In the genomic region with DNA sequence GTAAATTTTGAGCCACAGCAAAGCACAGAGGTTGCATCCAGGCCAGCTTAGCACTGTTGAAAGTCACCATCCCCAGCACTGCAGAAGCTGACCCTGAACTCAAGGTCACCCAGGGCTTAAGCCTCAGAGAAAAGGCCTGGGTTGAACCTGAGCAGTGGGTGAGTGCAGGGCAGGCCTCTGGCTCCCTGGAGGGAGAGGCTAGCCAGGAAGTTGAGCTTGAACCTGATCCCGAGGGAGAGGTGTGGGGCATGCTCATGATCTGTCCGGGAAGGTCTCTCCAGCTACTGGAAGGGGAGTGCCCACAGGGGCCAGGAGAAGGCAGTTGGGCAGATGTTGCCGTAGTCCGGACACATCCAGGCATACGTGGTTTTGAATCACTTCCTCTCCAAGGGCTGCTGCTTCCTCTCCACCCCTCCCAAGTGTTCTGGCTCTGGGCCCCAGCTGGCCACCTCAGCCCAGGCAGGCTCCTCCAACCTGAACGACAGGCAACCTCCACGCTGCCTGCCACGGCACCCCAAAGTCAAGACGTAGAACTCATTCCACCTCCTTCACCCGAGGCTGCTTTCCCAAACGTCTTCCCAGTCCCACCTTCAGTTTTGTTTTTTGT, we compare ENCODE assay signal across 9 cellular contexts. TPM values are rescaled to one million over a fixed set of nuclear protein-coding genes. Genes with fewer than 3 reads are reported as not detected.
DNase-seq lines count a peak whose midpoint lies in the region; ATAC-seq and TF ChIP-seq lines count a peak whose summit lies in the region.
"Had no signal": no experiment of that assay in that cellular context is flagged by ENCODE, and none has a peak within 500 bp of the region (broad histone marks: within the 10 kb centered on the region; RNA-seq: fewer than 3 reads in every experiment).

No MANE protein-coding gene starts in this region.

- 29% methylated on average over 9 of the region's 11 CpGs for WGBS in right lobe of liver (ENCODE audit: insufficient coverage, low coverage, low lambda C conversion rate, missing lambda C conversion rate)

- peaks cover 11% of the 10 kb centered on the region for H3K79me2 ChIP-seq in Karpas-422 (ENCODE audit: low read length)

- H3K9me3 ChIP-seq in Karpas-422 (ENCODE audit: low read length) (no peaks in the 10 kb centered on the region), right lobe of liver (no peaks in the 10 kb centered on the region)

- TF ChIP-seq POLR2A in right lobe of liver (IDR thresholded peaks at IDR 0.05): no peak

- peaks cover 12% of the 10 kb centered on the region; the same call in 1 of the 2 replicates for H4K20me1 ChIP-seq in Karpas-422 (ENCODE audit: insufficient read depth, low read depth, low read length)

- in situ Hi-C loops in astrocyte of the spinal cord (cut with HindIII; ENCODE audit: low sequenced_read_pairs): no loop called here

- H3K36me3 ChIP-seq in BJ (ENCODE audit: control insufficient read depth, insufficient read depth, low read length) (peaks cover 33% of the 10 kb centered on the region), Karpas-422 (ENCODE audit: insufficient read depth, low read length) (peaks cover 13% of the 10 kb centered on the region), right lobe of liver (peaks cover 0 to 14% (median 11%) of the 10 kb centered on the region in 4 donors)

- CTCF ChIA-PET in BJ (lab: Yijun Ruan, JAX): interaction anchor here (0.8 to 5.1 kb wide), 5 partner anchors 10 to 159 kb away, joined by 3 to 20 read pairs (median 4); a partner anchor contains a TSS

- no peaks in the 10 kb centered on the region for H3K27me3 ChIP-seq in BJ (ENCODE audit: control insufficient read depth, insufficient read depth, low read length)
- H3K27me3 ChIP-seq in Karpas-422 (ENCODE audit: low read length): no peaks in the 10 kb centered on the region
- H3K27me3 ChIP-seq in right lobe of liver: no peaks in the 10 kb centered on the region
- H3K27me3 ChIP-seq: cardiac muscle cell had no signal

- POLR2A ChIA-PET in BJ (lab: Charles Lee): no interaction called here

- H3K9ac ChIP-seq in Karpas-422 (ENCODE audit: low read length): no peak overlapping the region

- DNase-seq in BJ (ENCODE audit: low read depth) (peak; percentile 31), Karpas-422 (peak; percentile 40), astrocyte of the spinal cord (ENCODE audit: low read depth, low spot score) (peak; percentile 65), right lobe of liver (peak; percentile 81 to 86 (median 84)), retina (no peak)

- H2AFZ ChIP-seq in Karpas-422 (ENCODE audit: low read length): no peak overlapping the region

- intact Hi-C loops in right lobe of liver (cut with DNase I): no loop called here

- TF ChIP-seq CTCF in BJ (IDR thresholded peaks at IDR 0.05; ENCODE audit: insufficient read depth, low read depth, low read length) (no peak), astrocyte of the spinal cord (IDR thresholded peaks at IDR 0.05; ENCODE audit: low read depth, low read length) (no peak), right lobe of liver (IDR thresholded peaks at IDR 0.05) (no peak)

- ATAC-seq in right lobe of liver: peak; percentile 78 to 87 (median 82)
- ATAC-seq in GM21526 (IDR thresholded peaks at IDR 0.05; ENCODE audit: low FRiP score, unreplicated experiment): no peak
- ATAC-seq in GM21737 (IDR thresholded peaks at IDR 0.05; ENCODE audit: unreplicated experiment): no peak
- ATAC-seq in GM18520 (IDR thresholded peaks at IDR 0.05; ENCODE audit: unreplicated experiment): no peak

- no peak overlapping the region for H3K27ac ChIP-seq in Karpas-422 (ENCODE audit: low read length)
- peak overlapping the region; percentile 26 to 80 (median 75) for H3K27ac ChIP-seq in right lobe of liver
- H3K27ac ChIP-seq: cardiac muscle cell had no signal

- H3K4me1 ChIP-seq in Karpas-422 (ENCODE audit: low read length) (no peaks in the 10 kb centered on the region), right lobe of liver (peaks cover 0 to 29% (median 9%) of the 10 kb centered on the region in 4 donors)

- no peak overlapping the region for H3K4me3 ChIP-seq in BJ (ENCODE audit: low read depth, low read length)
- no peak overlapping the region for H3K4me3 ChIP-seq in Karpas-422 (ENCODE audit: low read length)
- no peak overlapping the region for H3K4me3 ChIP-seq in astrocyte of the spinal cord (ENCODE audit: low read depth, low read length)
- no peak overlapping the region for H3K4me3 ChIP-seq in right lobe of liver
- H3K4me3 ChIP-seq: cardiac muscle cell had no signal

- H3K9me2 ChIP-seq in Karpas-422 (replicated peaks; ENCODE audit: insufficient read depth, low read length): no peaks in the 10 kb centered on the region

- H3K4me2 ChIP-seq in Karpas-422 (ENCODE audit: low read depth, low read length, poor library complexity, severe bottlenecking): no peak overlapping the region

RNA-seq across cellular contexts. Expression of a gene that starts 18.4 kb away (rescaled TPM):
- 88.0 and 119 TPM in 2 replicates for polyA plus RNA-seq in BJ (2011; rRNA removed)
- polyA minus RNA-seq in BJ (2011; rRNA and poly(A)+ RNA removed): 60.0 and 111 TPM in 2 replicates
- total RNA-seq in Karpas-422 (2014; rRNA removed; shearing (Covaris generic); ENCODE audit: low replicate concordance): 48.3 and 64.4 TPM in 2 replicates
- 100 to 1,000 TPM in 1 of 6 experiments, 10 to 100 TPM in 5; 61.5 to 132 (median 73.1) TPM for total RNA-seq in right lobe of liver

RNA-seq across cellular contexts. Expression of a gene that starts 31.8 kb away (rescaled TPM):
- not detected in 2 replicates for polyA plus RNA-seq in BJ (2011; rRNA removed)
- not detected in 2 replicates for polyA minus RNA-seq in BJ (2011; rRNA and poly(A)+ RNA removed)
- 0.45 TPM in 1 of 2 replicates, not detected in the other for total RNA-seq in Karpas-422 (2014; rRNA removed; shearing (Covaris generic); ENCODE audit: low replicate concordance)
- total RNA-seq in right lobe of liver: not detected
- total RNA-seq: cardiac muscle cell had no signal

RNA-seq across cellular contexts. Expression of a gene that starts 52.7 kb away (rescaled TPM):
- 30.4 and 32.2 TPM in 2 replicates for polyA plus RNA-seq in BJ (2011; rRNA removed)
- polyA minus RNA-seq in BJ (2011; rRNA and poly(A)+ RNA removed): 11.8 and 13.4 TPM in 2 replicates
- total RNA-seq in Karpas-422 (2014; rRNA removed; shearing (Covaris generic); ENCODE audit: low replicate concordance): 26.5 and 27.1 TPM in 2 replicates
- total RNA-seq in right lobe of liver: 10 to 100 TPM; 18.6 to 47.8 (median 39.0) TPM

RNA-seq across cellular contexts. Expression of a gene that starts 52.9 kb away (rescaled TPM):
- polyA plus RNA-seq in BJ (2011; rRNA removed): 5.9 and 7.9 TPM in 2 replicates
- polyA minus RNA-seq in BJ (2011; rRNA and poly(A)+ RNA removed): 3.6 and 3.7 TPM in 2 replicates
- total RNA-seq in Karpas-422 (2014; rRNA removed; shearing (Covaris generic); ENCODE audit: low replicate concordance): 4.9 and 8.1 TPM in 2 replicates
- 1 to 10 TPM; 5.0 to 9.4 (median 6.9) TPM for total RNA-seq in right lobe of liver

Comparison
In these comparisons a context has a peak if more than half of its experiments do, and no peak if none do; other contexts are left out.
1. ATAC-seq: peak in right lobe of liver (4 of 4); none in GM21526 (single experiment), GM21737 (single experiment) and GM18520 (single experiment).